10 cellular contexts compared by ENCODE assay signal in genomic region chr4:79241846-79242245, GRCh38.
DNase-seq lines count a peak whose midpoint lies in the region; ATAC-seq and TF ChIP-seq lines count a peak whose summit lies in the region.
"Had no signal": no experiment of that assay in that cellular context is flagged by ENCODE, and none has a peak within 500 bp of the region (broad histone marks: within the 10 kb centered on the region; RNA-seq: fewer than 3 reads in every experiment).

No MANE protein-coding gene starts in this region.

- ATAC-seq in GM19328 (IDR thresholded peaks at IDR 0.05; ENCODE audit: unreplicated experiment), result no peak

- H3K27ac ChIP-seq in VCaP, result no peak overlapping the region
- H3K27ac ChIP-seq: skin epidermis had no signal

- DNase-seq in GM10266 (ENCODE audit: extremely low spot score) (no peak), LHCN-M2 (ENCODE audit: low read depth) (peak; percentile 46), left kidney (ENCODE audit: low read depth, low spot score) (peak; percentile 14), hypothalamus (lab: John Stamatoyannopoulos, UW) (no peak), NCI-H128 (lab: John Stamatoyannopoulos, UW; ENCODE audit: unreplicated experiment) (no peak)
- DNase-seq in effector CD8-positive, alpha-beta T cell (lab: John Stamatoyannopoulos, UW), result no peak
- DNase-seq: activated effector memory CD4-positive, alpha-beta T cell treated with Interleukin-2 at 50 U/mL for 16 hours had no signal

- TF ChIP-seq CTCF in GM10266 (IDR thresholded peaks at IDR 0.05; ENCODE audit: control insufficient read depth, insufficient read depth, low read depth, missing control alignments) (peak; percentile 41), VCaP (conservative IDR thresholded peaks at IDR 0.05) (peak; percentile 74)

Comparison
In these comparisons a context has a peak if more than half of its experiments do, and no peak if none do; other contexts are left out.
1. DNase-seq: peak in LHCN-M2 (single experiment) and left kidney (single experiment); none in GM10266 (single experiment), hypothalamus (0 of 51), NCI-H128 (single experiment) and effector CD8-positive, alpha-beta T cell (single experiment).